ENCODE assay signal across 1 cellular context in the genomic region with DNA sequence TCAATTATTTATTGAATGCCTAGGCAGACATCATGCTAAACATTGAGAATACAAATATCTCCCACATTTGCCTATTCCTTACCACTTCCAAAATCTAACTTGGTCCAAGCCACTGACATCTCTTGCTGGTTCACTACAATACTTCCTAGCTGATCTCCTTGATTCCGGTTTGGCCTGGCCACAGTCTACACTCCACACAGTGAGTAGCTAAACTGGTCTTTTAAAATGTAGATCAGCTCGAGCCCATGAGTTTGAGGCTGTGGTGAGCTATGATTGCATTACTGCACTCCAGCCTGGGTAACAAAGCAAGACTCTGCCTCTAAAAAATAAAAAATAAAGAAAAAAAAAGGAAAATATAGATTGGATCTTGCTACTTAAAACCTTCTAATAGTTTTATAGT.
TF ChIP-seq lines count a peak whose summit lies in the region.

No MANE protein-coding gene starts in this region.

TF ChIP-seq in GM23338, 12 proteins besides CTCF, POLR2A, EP300 and RAD21 (continued from another document):
- TF ChIP-seq, protein P1, sequence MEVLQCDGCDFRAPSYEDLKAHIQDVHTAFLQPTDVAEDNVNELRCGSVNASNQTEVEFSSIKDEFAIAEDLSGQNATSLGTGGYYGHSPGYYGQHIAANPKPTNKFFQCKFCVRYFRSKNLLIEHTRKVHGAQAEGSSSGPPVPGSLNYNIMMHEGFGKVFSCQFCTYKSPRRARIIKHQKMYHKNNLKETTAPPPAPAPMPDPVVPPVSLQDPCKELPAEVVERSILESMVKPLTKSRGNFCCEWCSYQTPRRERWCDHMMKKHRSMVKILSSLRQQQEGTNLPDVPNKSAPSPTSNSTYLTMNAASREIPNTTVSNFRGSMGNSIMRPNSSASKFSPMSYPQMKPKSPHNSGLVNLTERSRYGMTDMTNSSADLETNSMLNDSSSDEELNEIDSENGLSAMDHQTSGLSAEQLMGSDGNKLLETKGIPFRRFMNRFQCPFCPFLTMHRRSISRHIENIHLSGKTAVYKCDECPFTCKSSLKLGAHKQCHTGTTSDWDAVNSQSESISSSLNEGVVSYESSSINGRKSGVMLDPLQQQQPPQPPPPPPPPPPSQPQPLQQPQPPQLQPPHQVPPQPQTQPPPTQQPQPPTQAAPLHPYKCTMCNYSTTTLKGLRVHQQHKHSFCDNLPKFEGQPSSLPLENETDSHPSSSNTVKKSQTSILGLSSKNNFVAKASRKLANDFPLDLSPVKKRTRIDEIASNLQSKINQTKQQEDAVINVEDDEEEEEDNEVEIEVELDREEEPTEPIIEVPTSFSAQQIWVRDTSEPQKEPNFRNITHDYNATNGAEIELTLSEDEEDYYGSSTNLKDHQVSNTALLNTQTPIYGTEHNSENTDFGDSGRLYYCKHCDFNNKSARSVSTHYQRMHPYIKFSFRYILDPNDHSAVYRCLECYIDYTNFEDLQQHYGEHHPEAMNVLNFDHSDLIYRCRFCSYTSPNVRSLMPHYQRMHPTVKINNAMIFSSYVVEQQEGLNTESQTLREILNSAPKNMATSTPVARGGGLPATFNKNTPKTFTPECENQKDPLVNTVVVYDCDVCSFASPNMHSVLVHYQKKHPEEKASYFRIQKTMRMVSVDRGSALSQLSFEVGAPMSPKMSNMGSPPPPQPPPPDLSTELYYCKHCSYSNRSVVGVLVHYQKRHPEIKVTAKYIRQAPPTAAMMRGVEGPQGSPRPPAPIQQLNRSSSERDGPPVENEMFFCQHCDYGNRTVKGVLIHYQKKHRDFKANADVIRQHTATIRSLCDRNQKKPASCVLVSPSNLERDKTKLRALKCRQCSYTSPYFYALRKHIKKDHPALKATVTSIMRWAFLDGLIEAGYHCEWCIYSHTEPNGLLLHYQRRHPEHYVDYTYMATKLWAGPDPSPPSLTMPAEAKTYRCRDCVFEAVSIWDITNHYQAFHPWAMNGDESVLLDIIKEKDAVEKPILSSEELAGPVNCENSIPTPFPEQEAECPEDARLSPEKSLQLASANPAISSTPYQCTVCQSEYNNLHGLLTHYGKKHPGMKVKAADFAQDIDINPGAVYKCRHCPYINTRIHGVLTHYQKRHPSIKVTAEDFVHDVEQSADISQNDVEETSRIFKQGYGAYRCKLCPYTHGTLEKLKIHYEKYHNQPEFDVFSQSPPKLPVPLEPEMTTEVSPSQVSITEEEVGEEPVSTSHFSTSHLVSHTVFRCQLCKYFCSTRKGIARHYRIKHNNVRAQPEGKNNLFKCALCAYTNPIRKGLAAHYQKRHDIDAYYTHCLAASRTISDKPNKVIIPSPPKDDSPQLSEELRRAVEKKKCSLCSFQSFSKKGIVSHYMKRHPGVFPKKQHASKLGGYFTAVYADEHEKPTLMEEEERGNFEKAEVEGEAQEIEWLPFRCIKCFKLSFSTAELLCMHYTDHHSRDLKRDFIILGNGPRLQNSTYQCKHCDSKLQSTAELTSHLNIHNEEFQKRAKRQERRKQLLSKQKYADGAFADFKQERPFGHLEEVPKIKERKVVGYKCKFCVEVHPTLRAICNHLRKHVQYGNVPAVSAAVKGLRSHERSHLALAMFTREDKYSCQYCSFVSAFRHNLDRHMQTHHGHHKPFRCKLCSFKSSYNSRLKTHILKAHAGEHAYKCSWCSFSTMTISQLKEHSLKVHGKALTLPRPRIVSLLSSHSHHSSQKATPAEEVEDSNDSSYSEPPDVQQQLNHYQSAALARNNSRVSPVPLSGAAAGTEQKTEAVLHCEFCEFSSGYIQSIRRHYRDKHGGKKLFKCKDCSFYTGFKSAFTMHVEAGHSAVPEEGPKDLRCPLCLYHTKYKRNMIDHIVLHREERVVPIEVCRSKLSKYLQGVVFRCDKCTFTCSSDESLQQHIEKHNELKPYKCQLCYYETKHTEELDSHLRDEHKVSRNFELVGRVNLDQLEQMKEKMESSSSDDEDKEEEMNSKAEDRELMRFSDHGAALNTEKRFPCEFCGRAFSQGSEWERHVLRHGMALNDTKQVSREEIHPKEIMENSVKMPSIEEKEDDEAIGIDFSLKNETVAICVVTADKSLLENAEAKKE (CRISPR knock-in tag; IDR thresholded peaks at IDR 0.05), result no peak
- TF ChIP-seq ZNF331 (CRISPR knock-in tag; IDR thresholded peaks at IDR 0.05; ENCODE audit: low read depth), result no peak
